Comparison of ENCODE assay signal across 20 cellular contexts in genomic region chr16:87061521-87061920, GRCh38.
"Had no signal": no experiment of that assay in that cellular context is flagged by ENCODE, and none has a peak within 500 bp of the region (broad histone marks: within the 10 kb centered on the region; RNA-seq: fewer than 3 reads in every experiment).

No MANE protein-coding gene starts in this region.

- H3K9me3 ChIP-seq: esophagus squamous epithelium, prostate gland, thyroid gland, upper lobe of left lung, uterus had no signal

- DNase-seq: cortex of kidney; dorsolateral prefrontal cortex; effector CD8-positive, alpha-beta T cell; esophagus squamous epithelium; foreskin keratinocyte; kidney; left colon; left ventricle myocardium superior; mesenchymal stem cell; midbrain; occipital lobe; stimulated activated CD4-positive, alpha-beta T cell treated with anti-CD3 and anti-CD28 coated beads, Interleukin-2, amount 100 ng/mL, for 48 hours; stimulated activated naive CD4-positive, alpha-beta T cell treated with Interleukin-2 at 50 U/mL for 16 hours; thyroid gland; upper lobe of left lung; uterus had no signal

- H3K4me1 ChIP-seq: foreskin keratinocyte, prostate gland, uterus had no signal

- H3K27me3 ChIP-seq: thyroid gland, upper lobe of left lung had no signal

- H2AFZ ChIP-seq: parathyroid adenoma had no signal

- H3K9me3 Mint-ChIP-seq: natural killer cell treated with Interleukin-12 subunit alpha and Interleukin-12 subunit beta and Interleukin-15 and Interleukin-18, amount 100 ng/mL, for 72 hours had no signal

- H3K79me2 ChIP-seq: parathyroid adenoma had no signal

- H3K36me3 Mint-ChIP-seq: natural killer cell treated with Interleukin-12 subunit alpha and Interleukin-12 subunit beta and Interleukin-15 and Interleukin-18, amount 100 ng/mL, for 72 hours had no signal

- H3K4me3 Mint-ChIP-seq: natural killer cell treated with Interleukin-12 subunit alpha and Interleukin-12 subunit beta and Interleukin-15 and Interleukin-18, amount 100 ng/mL, for 72 hours had no signal

- H3K36me3 ChIP-seq: esophagus squamous epithelium, prostate gland, thyroid gland, upper lobe of left lung, uterus had no signal

- H3K9ac ChIP-seq: parathyroid adenoma had no signal

- H3K27ac Mint-ChIP-seq: natural killer cell treated with Interleukin-12 subunit alpha and Interleukin-12 subunit beta and Interleukin-15 and Interleukin-18, amount 100 ng/mL, for 72 hours had no signal

- H3K4me3 ChIP-seq: esophagus squamous epithelium, lung, prostate gland, thyroid gland, upper lobe of left lung, uterus had no signal

- H3K27ac ChIP-seq: esophagus squamous epithelium, foreskin keratinocyte, parathyroid adenoma, prostate gland, thyroid gland, upper lobe of left lung, uterus had no signal

- ATAC-seq: foreskin keratinocyte; left colon; left ventricle myocardium superior; natural killer cell treated with Interleukin-12 subunit alpha and Interleukin-12 subunit beta and Interleukin-15 and Interleukin-18, amount 100 ng/mL, for 72 hours had no signal
